Comparison of ENCODE assay signal across 2 cellular contexts in genomic region chr7:23539494-23539907, GRCh38.
TF ChIP-seq lines count a peak whose summit lies in the region.

No MANE protein-coding gene starts in this region.

TF ChIP-seq in IMR-90, 13 proteins besides CTCF, POLR2A, EP300 and RAD21:
- TF ChIP-seq ELK1 (IDR thresholded peaks at IDR 0.05; ENCODE audit: borderline replicate concordance, low read depth, low read length) (no peak), RFX5 (IDR thresholded peaks at IDR 0.05; ENCODE audit: low read depth, low read length) (no peak), SMC3 (IDR thresholded peaks at IDR 0.05; ENCODE audit: low read depth, low read length) (no peak), FOS (IDR thresholded peaks at IDR 0.05; ENCODE audit: low read depth, low read length) (no peak), MAZ (IDR thresholded peaks at IDR 0.05; ENCODE audit: borderline replicate concordance, low read depth, low read length) (no peak), MXI1 (IDR thresholded peaks at IDR 0.05; ENCODE audit: borderline replicate concordance, low read depth, low read length) (no peak), BHLHE40 (IDR thresholded peaks at IDR 0.05; ENCODE audit: low read depth, low read length) (no peak), NFE2L2 (IDR thresholded peaks at IDR 0.05; ENCODE audit: low read depth, low read length) (no peak), MAFK (IDR thresholded peaks at IDR 0.05; ENCODE audit: low read depth, low read length) (no peak), CEBPB (IDR thresholded peaks at IDR 0.05; ENCODE audit: low read depth, low read length) (no peak), RCOR1 (IDR thresholded peaks at IDR 0.05; ENCODE audit: insufficient replicate concordance, low read length) (no peak), USF2 (IDR thresholded peaks at IDR 0.05; ENCODE audit: low read depth, low read length) (no peak), CHD1 (IDR thresholded peaks at IDR 0.05; ENCODE audit: low read depth, low read length) (no peak)
TF ChIP-seq in IMR-90: peak in this region for 0.

TF ChIP-seq in K562, 482 proteins besides CTCF, POLR2A, EP300 and RAD21:
- TF ChIP-seq NFATC3 (IDR thresholded peaks at IDR 0.05) (no peak), SPI1 (IDR thresholded peaks at IDR 0.05; ENCODE audit: borderline replicate concordance, low read depth, low read length) (peak; percentile 43; the same call in 1 of the 2 replicates), ZBTB9 (CRISPR knock-in tag; IDR thresholded peaks at IDR 0.05) (no peak), BRD9 (IDR thresholded peaks at IDR 0.05; ENCODE audit: low read depth, partially characterized antibody) (no peak), ZNF830 (CRISPR knock-in tag; IDR thresholded peaks at IDR 0.05) (no peak), MAFF (IDR thresholded peaks at IDR 0.05; ENCODE audit: low read length) (no peak), MEF2D (tag; conservative IDR thresholded peaks at IDR 0.05; ENCODE audit: low read depth) (no peak)
TF ChIP-seq in K562: peak in this region for 1.
